In genomic region chr16:72971370-72971769, GRCh38 we compare ENCODE assay signal across 8 cellular contexts.
"Had no signal": no experiment of that assay in that cellular context is flagged by ENCODE, and none has a peak within 500 bp of the region (broad histone marks: within the 10 kb centered on the region; RNA-seq: fewer than 3 reads in every experiment).

No MANE protein-coding gene starts in this region.

- H3K4me3 ChIP-seq: GM23248, HAP-1 had no signal

- H3K27ac Mint-ChIP-seq: HFFc6 had no signal

- H3K9me3 ChIP-seq: HAP-1 had no signal

- H3K4me1 Mint-ChIP-seq: IgD-negative memory B cell had no signal

- H3K27ac ChIP-seq: GM23248, HL-60 had no signal

- DNase-seq: GM23248, GOT3, H7, HFFc6 had no signal

- H3K4me3 Mint-ChIP-seq: HFFc6, IgD-negative memory B cell had no signal

- H3K9ac ChIP-seq: GM23248 had no signal

- H3K4me1 ChIP-seq: HAP-1 had no signal

- H2AFZ ChIP-seq: GM23248 had no signal

- H3K9me3 Mint-ChIP-seq: HFFc6, IgD-negative memory B cell had no signal

- H3K36me3 ChIP-seq: HAP-1 had no signal

- H3K27me3 Mint-ChIP-seq: IgD-negative memory B cell had no signal

- ATAC-seq: HCT116 had no signal
